In genomic region chr10:71812016-71812912, GRCh38 we compare ENCODE assay signal across 9 cellular contexts. TPM values are rescaled to one million over a fixed set of nuclear protein-coding genes. Genes with fewer than 3 reads are reported as not detected.
DNase-seq lines count a peak whose midpoint lies in the region; ATAC-seq and TF ChIP-seq lines count a peak whose summit lies in the region.
"Had no signal": no experiment of that assay in that cellular context is flagged by ENCODE, and none has a peak within 500 bp of the region (broad histone marks: within the 10 kb centered on the region; RNA-seq: fewer than 3 reads in every experiment).

No MANE protein-coding gene starts in this region.

- H3K27ac Mint-ChIP-seq in natural killer cell treated with Interleukin-12 subunit alpha and Interleukin-12 subunit beta and Interleukin-15 and Interleukin-18, amount 100 ng/mL, for 72 hours = no peak overlapping the region
- H3K27ac Mint-ChIP-seq: activated naive CD4-positive, alpha-beta T cell treated with anti-CD3 and anti-CD28 coated beads, Interleukin-2, amount 50 U/mL, for 24 hours had no signal

- H3K4me3 ChIP-seq in HFF-Myc (replicated peaks; ENCODE audit: low read depth, low read length) = no peak overlapping the region

- H3K27me3 Mint-ChIP-seq in natural killer cell treated with Interleukin-12 subunit alpha and Interleukin-12 subunit beta and Interleukin-15 and Interleukin-18, amount 100 ng/mL, for 72 hours = no peaks in the 10 kb centered on the region
- H3K27me3 Mint-ChIP-seq: activated naive CD4-positive, alpha-beta T cell treated with anti-CD3 and anti-CD28 coated beads, Interleukin-2, amount 50 U/mL, for 24 hours had no signal

- DNase-seq in DMS53 treated with DMSO at 0.1 percent for 48 hours (lab: John Stamatoyannopoulos, UW; ENCODE audit: unreplicated experiment) = peak; percentile 2
- no peak for DNase-seq in HFF-Myc (ENCODE audit: extremely low read depth, low read depth)
- DNase-seq in NOMO-1 treated with DMSO at 0.1 percent for 48 hours (lab: John Stamatoyannopoulos, UW; ENCODE audit: unreplicated experiment) = peak; percentile 49
- peak; percentile 51 for DNase-seq in activated CD8-positive, alpha-beta memory T cell treated with anti-CD3 and anti-CD28 coated beads, Interleukin-2, amount 50 U/mL, for 24 hours (ENCODE audit: extremely low read depth)
- peak; percentile 78 for DNase-seq in natural killer cell treated with Interleukin-12 subunit alpha and Interleukin-12 subunit beta and Interleukin-15 and Interleukin-18, amount 100 ng/mL, for 72 hours (ENCODE audit: low spot score)
- DNase-seq in stimulated activated naive CD4-positive, alpha-beta T cell treated with Interleukin-2 at 50 U/mL for 16 hours (lab: John Stamatoyannopoulos, UW) = peak; percentile 61

- no peaks in the 10 kb centered on the region for H3K36me3 Mint-ChIP-seq in natural killer cell treated with Interleukin-12 subunit alpha and Interleukin-12 subunit beta and Interleukin-15 and Interleukin-18, amount 100 ng/mL, for 72 hours
- H3K36me3 Mint-ChIP-seq: activated naive CD4-positive, alpha-beta T cell treated with anti-CD3 and anti-CD28 coated beads, Interleukin-2, amount 50 U/mL, for 24 hours had no signal

- H3K9me3 Mint-ChIP-seq in natural killer cell treated with Interleukin-12 subunit alpha and Interleukin-12 subunit beta and Interleukin-15 and Interleukin-18, amount 100 ng/mL, for 72 hours = no peaks in the 10 kb centered on the region
- H3K9me3 Mint-ChIP-seq: activated naive CD4-positive, alpha-beta T cell treated with anti-CD3 and anti-CD28 coated beads, Interleukin-2, amount 50 U/mL, for 24 hours had no signal

- ATAC-seq in esophagus mucosa = peak; percentile 79
- peak; percentile 77 to 88 for ATAC-seq in natural killer cell treated with Interleukin-12 subunit alpha and Interleukin-12 subunit beta and Interleukin-15 and Interleukin-18, amount 100 ng/mL, for 72 hours
- no peak for ATAC-seq in GM21576 (IDR thresholded peaks at IDR 0.05; ENCODE audit: unreplicated experiment)

- H3K4me1 Mint-ChIP-seq in natural killer cell treated with Interleukin-12 subunit alpha and Interleukin-12 subunit beta and Interleukin-15 and Interleukin-18, amount 100 ng/mL, for 72 hours (ENCODE audit: low read depth in 2 of 2) = peaks cover 0 to 4% of the 10 kb centered on the region in 2 donors
- H3K4me1 Mint-ChIP-seq: activated naive CD4-positive, alpha-beta T cell treated with anti-CD3 and anti-CD28 coated beads, Interleukin-2, amount 50 U/mL, for 24 hours had no signal

- H3K4me3 Mint-ChIP-seq in natural killer cell treated with Interleukin-12 subunit alpha and Interleukin-12 subunit beta and Interleukin-15 and Interleukin-18, amount 100 ng/mL, for 72 hours = no peak overlapping the region
- H3K4me3 Mint-ChIP-seq: activated naive CD4-positive, alpha-beta T cell treated with anti-CD3 and anti-CD28 coated beads, Interleukin-2, amount 50 U/mL, for 24 hours had no signal

- TF ChIP-seq CTCF in HFF-Myc (IDR thresholded peaks at IDR 0.05; ENCODE audit: low read depth, low read length, missing control alignments) = peak; percentile 93

RNA-seq across cellular contexts. Expression of gene PSAP, which starts 38.8 kb away (rescaled TPM):
- 376 TPM for total RNA-seq in esophagus mucosa
- 100 to 1,000 TPM; 136 to 207 TPM for total RNA-seq in natural killer cell treated with Interleukin-12 subunit alpha and Interleukin-12 subunit beta and Interleukin-15 and Interleukin-18, amount 100 ng/mL, for 72 hours

RNA-seq across cellular contexts. Expression of gene VSIR, which starts 38.9 kb away (rescaled TPM):
- 45.8 TPM for total RNA-seq in esophagus mucosa
- 10 to 100 TPM; 18.8 to 19.7 TPM for total RNA-seq in natural killer cell treated with Interleukin-12 subunit alpha and Interleukin-12 subunit beta and Interleukin-15 and Interleukin-18, amount 100 ng/mL, for 72 hours
